8 cellular contexts compared by ENCODE assay signal in genomic region chr15:85543741-85544155, GRCh38.
DNase-seq lines count a peak whose midpoint lies in the region; ATAC-seq and TF ChIP-seq lines count a peak whose summit lies in the region.

No MANE protein-coding gene starts in this region.

- TF ChIP-seq CTCF in body of pancreas (IDR thresholded peaks at IDR 0.05): peak in 6 of 7 experiments; percentile 34 to 84 (median 70)

- intact Hi-C loops in body of pancreas (cut with DNase I): no loop called here

- ATAC-seq in body of pancreas (peak; percentile 90), HG03439 (IDR thresholded peaks at IDR 0.05; ENCODE audit: unreplicated experiment) (no peak)

- no peaks in the 10 kb centered on the region for H3K27me3 ChIP-seq in body of pancreas

- TF ChIP-seq POLR2A in body of pancreas (IDR thresholded peaks at IDR 0.05): peak in 2 of 3 donors; percentile 33 to 70

- H3K9me3 ChIP-seq in body of pancreas: no peaks in the 10 kb centered on the region

- H3K4me1 ChIP-seq in body of pancreas: peaks cover 32% of the 10 kb centered on the region

- no peaks in the 10 kb centered on the region for H3K36me3 ChIP-seq in body of pancreas (replicated peaks in 1 of 2; ENCODE audit: insufficient read depth in 1 of 2, low read depth in 2 of 2)

- DNase-seq in H4 (ENCODE audit: low spot score) (peak; percentile 5), NCI-H774 (lab: John Stamatoyannopoulos, UW) (peak; percentile 78), body of pancreas (peak; percentile 78 to 94 (median 88)), lung microvascular endothelial cell (ENCODE audit: low read depth in 2 of 2) (peak; percentile 50 to 81), ureter (ENCODE audit: low spot score) (peak; percentile 75), midbrain (lab: John Stamatoyannopoulos, UW) (no peak), ecto neural progenitor cell (ENCODE audit: low spot score) (no peak)

- peak overlapping the region; percentile 16 to 76 (median 58) for H3K27ac ChIP-seq in body of pancreas

- 5 to 13% methylated on average over 15 of the region's 15 CpGs for WGBS in body of pancreas, 2 donors

- no peak overlapping the region for H3K4me3 ChIP-seq in body of pancreas

Comparison
In these comparisons a context has a peak if more than half of its experiments do, and no peak if none do; other contexts are left out.
1. DNase-seq: peak in H4 (single experiment), NCI-H774 (single experiment), body of pancreas (4 of 4), lung microvascular endothelial cell (2 of 2) and ureter (single experiment); none in midbrain (single experiment) and ecto neural progenitor cell (single experiment).